15 cellular contexts compared by ENCODE assay signal in genomic region chr2:18272148-18272494, GRCh38.
A peak's percentile ranks its signal among the peaks of the same experiment; 100 is the strongest.
DNase-seq lines count a peak whose midpoint lies in the region; ATAC-seq and TF ChIP-seq lines count a peak whose summit lies in the region.
"Had no signal": no experiment of that assay in that cellular context is flagged by ENCODE, and none has a peak within 500 bp of the region (broad histone marks: within the 10 kb centered on the region; RNA-seq: fewer than 3 reads in every experiment).

No MANE protein-coding gene starts in this region.

- H3K56ac ChIP-seq in IMR-90 (ENCODE audit: extremely low read depth, insufficient read depth, low read length) = no peak overlapping the region

- H4K8ac ChIP-seq in IMR-90 (ENCODE audit: low read depth in 2 of 2, low read length in 2 of 2) (no peak overlapping the region), neuronal stem cell (ENCODE audit: low read depth, low read length) (peak overlapping the region; percentile 17)

- H2AK9ac ChIP-seq in IMR-90 (replicated peaks; ENCODE audit: low read depth, low read length, poor library complexity) = peak overlapping the region; percentile 46

- H2AFZ ChIP-seq in IMR-90 (replicated peaks; ENCODE audit: low read length, poor library complexity) = no peak overlapping the region
- no peak overlapping the region for H2AFZ ChIP-seq in neuronal stem cell (ENCODE audit: low read length)
- H2AFZ ChIP-seq: GM23338 had no signal

- H2BK5ac ChIP-seq in IMR-90 (ENCODE audit: low read depth, low read length, poor library complexity, severe bottlenecking) = no peak overlapping the region
- no peak overlapping the region for H2BK5ac ChIP-seq in neuronal stem cell (ENCODE audit: low read length)

- DNase-seq in Right ventricle myocardium inferior (ENCODE audit: missing footprints) = peak; percentile 35
- no peak for DNase-seq in left ventricle myocardium inferior
- DNase-seq in IMR-90 = no peak
- DNase-seq in neuronal stem cell (ENCODE audit: low spot score) = no peak
- DNase-seq in spleen = peak; percentile 65
- no peak for DNase-seq in colonic mucosa
- no peak for DNase-seq in adrenal gland
- DNase-seq: 8988T; Calu3; CD8-positive, alpha-beta T cell; DMS79 treated with DMSO at 0.1 percent for 48 hours; GF-D8 had no signal

- peaks cover 6% of the 10 kb centered on the region for H3K4me1 ChIP-seq in left ventricle myocardium inferior
- 0 out of 2 replicates have a peak, but pooled peaks cover 2% of the 10 kb centered on the region for H3K4me1 ChIP-seq in IMR-90 (ENCODE audit: control insufficient read depth, insufficient read depth, low read length)
- no peaks in the 10 kb centered on the region for H3K4me1 ChIP-seq in neuronal stem cell (ENCODE audit: control insufficient read depth in 2 of 2, insufficient read depth in 1 of 2, low read depth in 1 of 2, low read length in 2 of 2)
- no peaks in the 10 kb centered on the region for H3K4me1 ChIP-seq in spleen
- no peaks in the 10 kb centered on the region for H3K4me1 ChIP-seq in colonic mucosa
- no peaks in the 10 kb centered on the region for H3K4me1 ChIP-seq in adrenal gland (replicated peaks in 1 of 2)
- H3K4me1 ChIP-seq: BLaER1 had no signal

- H2BK120ac ChIP-seq in IMR-90 (ENCODE audit: low read depth, low read length) = no peak overlapping the region
- no peak overlapping the region for H2BK120ac ChIP-seq in neuronal stem cell (ENCODE audit: low read depth, low read length)

- H3K23ac ChIP-seq in IMR-90 (ENCODE audit: low read depth, low read length) (no peak overlapping the region), neuronal stem cell (ENCODE audit: low read depth, low read length, poor library complexity) (no peak overlapping the region)

- H2BK15ac ChIP-seq in IMR-90 (ENCODE audit: low read depth, low read length) = no peak overlapping the region
- peak overlapping the region; percentile 17 for H2BK15ac ChIP-seq in neuronal stem cell (ENCODE audit: low read length)

- H2BK12ac ChIP-seq in neuronal stem cell (ENCODE audit: low read length) = no peak overlapping the region

- H3K36me3 ChIP-seq in left ventricle myocardium inferior = no peaks in the 10 kb centered on the region
- no peaks in the 10 kb centered on the region for H3K36me3 ChIP-seq in IMR-90 (ENCODE audit: control insufficient read depth, insufficient read depth, low read length)
- H3K36me3 ChIP-seq in neuronal stem cell (replicated peaks in 1 of 2; ENCODE audit: control insufficient read depth in 2 of 2, insufficient read depth in 2 of 2, low read length in 2 of 2) = no peaks in the 10 kb centered on the region
- H3K36me3 ChIP-seq in spleen = no peaks in the 10 kb centered on the region
- no peaks in the 10 kb centered on the region for H3K36me3 ChIP-seq in colonic mucosa
- H3K36me3 ChIP-seq in adrenal gland (replicated peaks in 1 of 2) = no peaks in the 10 kb centered on the region
- H3K36me3 ChIP-seq: BLaER1 had no signal

- CTCF ChIA-PET in IMR-90 (lab: Yijun Ruan, JAX) = no interaction called here

- TF ChIP-seq POLR2A in IMR-90 (IDR thresholded peaks at IDR 0.05; ENCODE audit: low read depth, low read length) (no peak), spleen (IDR thresholded peaks at IDR 0.05) (no peak), adrenal gland (IDR thresholded peaks at IDR 0.05) (no peak)

- H3K14ac ChIP-seq in IMR-90 (replicated peaks; ENCODE audit: low read depth, low read length) (no peak overlapping the region), neuronal stem cell (ENCODE audit: low read length) (no peak overlapping the region)

- H2AK5ac ChIP-seq in IMR-90 (ENCODE audit: low read depth, low read length) (no peak overlapping the region), neuronal stem cell (ENCODE audit: low read depth, low read length) (peak overlapping the region; percentile 7)

- no peaks in the 10 kb centered on the region for H3K9me3 ChIP-seq in left ventricle myocardium inferior (replicated peaks)
- no peaks in the 10 kb centered on the region for H3K9me3 ChIP-seq in IMR-90 (ENCODE audit: control insufficient read depth, insufficient read depth, low read length)
- H3K9me3 ChIP-seq in neuronal stem cell (replicated peaks in 1 of 2; ENCODE audit: control insufficient read depth in 2 of 2, insufficient read depth in 1 of 2, low read depth in 1 of 2, low read length in 2 of 2) = no peaks in the 10 kb centered on the region
- no peaks in the 10 kb centered on the region for H3K9me3 ChIP-seq in spleen
- no peaks in the 10 kb centered on the region for H3K9me3 ChIP-seq in colonic mucosa
- H3K9me3 ChIP-seq in adrenal gland (replicated peaks in 1 of 3) = no peaks in the 10 kb centered on the region
- H3K9me3 ChIP-seq: BLaER1 had no signal

- no peaks in the 10 kb centered on the region for H4K20me1 ChIP-seq in IMR-90 (ENCODE audit: insufficient read depth, low read length)
- H4K20me1 ChIP-seq: BLaER1 had no signal

- intact Hi-C loops in Right ventricle myocardium inferior (cut with DNase I) (no loop called here), left ventricle myocardium inferior (cut with micrococcal nuclease) (no loop called here), IMR-90 (cut with micrococcal nuclease) (no loop called here), spleen (cut with DNase I; ENCODE audit: low total_unique reads) (no loop called here), colonic mucosa (cut with DNase I) (no loop called here), adrenal gland (cut with DNase I) (no loop called here)

- H3K79me1 ChIP-seq in IMR-90 (ENCODE audit: low read depth in 1 of 2, low read length in 2 of 2) (no peaks in the 10 kb centered on the region), neuronal stem cell (ENCODE audit: low read depth, low read length) (peaks cover 2% of the 10 kb centered on the region)

- BruUV-seq in IMR-90 (replicated peaks; lab: Mats Ljungman, UMichigan) = no TSS peak

- H3K4me2 ChIP-seq in IMR-90 (ENCODE audit: low read depth, low read length) = no peak overlapping the region
- no peak overlapping the region for H3K4me2 ChIP-seq in neuronal stem cell (ENCODE audit: insufficient read depth, low read length, poor library complexity, severe bottlenecking)
- H3K4me2 ChIP-seq: BLaER1, GM23338 had no signal

- H3K27me3 ChIP-seq in left ventricle myocardium inferior (ENCODE audit: low read depth) (no peaks in the 10 kb centered on the region), IMR-90 (ENCODE audit: control insufficient read depth, insufficient read depth, low read length) (no peaks in the 10 kb centered on the region), neuronal stem cell (ENCODE audit: control insufficient read depth in 3 of 3, insufficient read depth in 3 of 3, low read depth in 1 of 3, low read length in 3 of 3) (no peaks in the 10 kb centered on the region), spleen (replicated peaks in 1 of 7) (no peaks in the 10 kb centered on the region), colonic mucosa (no peaks in the 10 kb centered on the region), adrenal gland (no peaks in the 10 kb centered on the region)
- H3K27me3 ChIP-seq: BLaER1 had no signal

- in situ Hi-C loops in IMR-90 (cut with MboI; ENCODE audit: low sequenced_read_pairs) = no loop called here

- H3K9ac ChIP-seq in IMR-90 (ENCODE audit: low read depth, low read length) (no peak overlapping the region), neuronal stem cell (ENCODE audit: low read depth, low read length, poor library complexity) (no peak overlapping the region), colonic mucosa (ENCODE audit: low read depth in 2 of 2, low read length in 2 of 2) (no peak overlapping the region)
- H3K9ac ChIP-seq: BLaER1 had no signal

- no CpG with 5 or more reads among the region's 10 CpGs for WGBS in IMR-90 (ENCODE audit: extremely low coverage in 2 of 2, insufficient read length in 1 of 2), 2 experiments
- no CpG with 5 or more reads among the region's 10 CpGs for WGBS in neuronal stem cell (ENCODE audit: extremely low coverage in 2 of 2, insufficient read length in 2 of 2, insufficient replicate concordance in 1 of 2), 2 donors
- WGBS in spleen, 5 donors = 73 to 95% (median 90%) methylated on average over 5 to 10 of the region's 10 CpGs
- WGBS in adrenal gland, 4 donors = 78 to 88% (median 85%) methylated on average over 3 to 10 of the region's 10 CpGs

- ATAC-seq in Right ventricle myocardium inferior (no peak), IMR-90 (ENCODE audit: low read depth) (no peak), GM18873 (IDR thresholded peaks at IDR 0.05; ENCODE audit: low FRiP score, unreplicated experiment) (no peak)
- ATAC-seq: CD8-positive, alpha-beta T cell; GM23338 had no signal

- no peak overlapping the region for H3K27ac ChIP-seq in left ventricle myocardium inferior (replicated peaks)
- H3K27ac ChIP-seq in IMR-90 (ENCODE audit: insufficient read depth, low read length) = no peak overlapping the region
- no peak overlapping the region for H3K27ac ChIP-seq in neuronal stem cell (replicated peaks; ENCODE audit: low read length)
- H3K27ac ChIP-seq in spleen = no peak overlapping the region
- H3K27ac ChIP-seq in colonic mucosa = no peak overlapping the region
- no peak overlapping the region for H3K27ac ChIP-seq in adrenal gland
- H3K27ac ChIP-seq: BLaER1 had no signal

- no peak for TF ChIP-seq RAD21 in IMR-90 (IDR thresholded peaks at IDR 0.05; ENCODE audit: low read length)

- no peaks in the 10 kb centered on the region for H3K9me1 ChIP-seq in IMR-90 (ENCODE audit: insufficient read depth, low read length)

- H3K18ac ChIP-seq in IMR-90 (ENCODE audit: low read depth, low read length) = no peak overlapping the region
- peak overlapping the region; percentile 48 for H3K18ac ChIP-seq in neuronal stem cell (ENCODE audit: low read length)

- TF ChIP-seq CTCF in left ventricle myocardium inferior (IDR thresholded peaks at IDR 0.05; ENCODE audit: borderline replicate concordance) (no peak), IMR-90 (conservative IDR thresholded peaks at IDR 0.05; ENCODE audit: low read depth, low read length) (no peak), spleen (IDR thresholded peaks at IDR 0.05 in 8 of 11, conservative IDR thresholded peaks at IDR 0.05 in 3 of 11) (no peak), colonic mucosa (IDR thresholded peaks at IDR 0.05) (no peak), adrenal gland (IDR thresholded peaks at IDR 0.05) (no peak)

- H4K91ac ChIP-seq in IMR-90 (ENCODE audit: insufficient read depth, low read depth, low read length) (no peak overlapping the region), neuronal stem cell (ENCODE audit: low read depth, low read length, poor library complexity) (no peak overlapping the region)

- no peak overlapping the region for H4K5ac ChIP-seq in IMR-90 (ENCODE audit: low read depth, low read length)

- no peak overlapping the region for H3K4me3 ChIP-seq in left ventricle myocardium inferior
- no peak overlapping the region for H3K4me3 ChIP-seq in IMR-90 (ENCODE audit: insufficient read depth, low read depth, low read length)
- no peak overlapping the region for H3K4me3 ChIP-seq in neuronal stem cell (ENCODE audit: low read length in 2 of 2)
- no peak overlapping the region for H3K4me3 ChIP-seq in spleen
- H3K4me3 ChIP-seq in colonic mucosa = no peak overlapping the region
- H3K4me3 ChIP-seq in adrenal gland = no peak overlapping the region
- H3K4me3 ChIP-seq: BLaER1, GM23338 had no signal

- H3K4ac ChIP-seq in IMR-90 (ENCODE audit: low read depth, low read length) (no peak overlapping the region), neuronal stem cell (ENCODE audit: low read length) (peak overlapping the region; percentile 66)

- no peak overlapping the region for H2BK20ac ChIP-seq in IMR-90 (ENCODE audit: low read depth, low read length)

- POLR2A ChIA-PET in IMR-90 (lab: Charles Lee; ENCODE audit: unreplicated experiment) = no interaction called here

- dilution Hi-C loops in IMR-90 (cut with HindIII; ENCODE audit: low sequenced_read_pairs, unreplicated experiment) = no loop called here

Comparison
In these comparisons a context has a peak if more than half of its experiments do, and no peak if none do; other contexts are left out.
1. DNase-seq: peak in Right ventricle myocardium inferior (single experiment) and spleen (single experiment); none in left ventricle myocardium inferior (single experiment), IMR-90 (single experiment), neuronal stem cell (single experiment), colonic mucosa (single experiment) and adrenal gland (0 of 7).